ENCODE assay signal across 8 cellular contexts in the genomic region with DNA sequence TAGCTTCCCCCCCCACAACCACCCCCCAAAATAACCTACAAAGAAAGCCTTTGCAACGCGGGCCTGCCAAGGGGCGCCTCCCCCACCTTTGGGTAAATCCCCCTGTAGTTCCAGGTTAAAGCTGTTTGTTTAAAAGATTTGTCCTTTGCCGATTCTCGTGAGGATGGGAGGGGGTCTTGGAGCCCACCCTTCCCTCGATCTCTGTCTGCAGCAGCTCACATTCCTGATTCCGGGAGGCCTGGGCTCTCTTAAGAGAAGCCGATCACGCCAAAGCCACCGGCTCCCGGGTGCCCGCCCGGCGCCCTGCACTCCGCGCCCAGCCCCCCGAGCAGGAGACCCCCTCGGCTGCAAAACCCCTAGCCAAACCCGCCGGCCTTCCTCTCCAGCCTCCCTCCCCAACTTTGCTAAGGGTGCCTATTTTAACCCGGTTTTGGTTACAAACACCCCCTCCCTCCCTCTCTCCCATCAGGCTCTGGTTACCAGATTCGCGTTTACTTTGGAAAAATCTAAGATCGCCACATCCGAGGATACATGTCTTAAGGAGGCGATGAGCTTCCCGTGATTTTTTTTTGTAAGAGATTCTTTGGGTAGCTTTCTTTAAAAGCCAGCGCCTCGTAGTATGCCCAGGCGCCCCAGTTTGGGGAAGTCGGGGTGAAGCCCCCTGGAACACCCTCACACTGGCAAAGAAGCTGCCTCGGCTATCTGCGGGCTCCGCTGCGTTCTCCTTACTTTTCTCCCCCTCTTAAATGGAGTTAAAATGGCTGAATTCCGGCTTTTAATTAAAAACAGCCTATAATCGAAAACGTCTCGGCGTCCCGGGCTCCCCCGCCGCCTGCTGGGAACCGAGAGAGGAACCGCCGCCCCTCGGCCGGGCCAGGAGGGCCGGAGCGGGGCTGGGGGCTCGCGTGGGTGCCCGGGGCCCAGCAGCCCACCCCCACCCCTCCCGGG. TPM values are rescaled to one million over a fixed set of nuclear protein-coding genes. Genes with fewer than 3 reads are reported as not detected.
A peak's percentile ranks its signal among the peaks of the same experiment; 100 is the strongest.
DNase-seq lines count a peak whose midpoint lies in the region; ATAC-seq lines count a peak whose summit lies in the region.

No MANE protein-coding gene starts in this region.

- H3K9me3 Mint-ChIP-seq in activated T-cell treated with anti-CD3 and anti-CD28 coated beads, Interleukin-2, amount 50 U/mL, for 24 hours, result no peaks in the 10 kb centered on the region

- H3K27ac Mint-ChIP-seq in activated T-cell treated with anti-CD3 and anti-CD28 coated beads, Interleukin-2, amount 50 U/mL, for 24 hours, result no peak overlapping the region

- H3K27me3 Mint-ChIP-seq in activated T-cell treated with anti-CD3 and anti-CD28 coated beads, Interleukin-2, amount 50 U/mL, for 24 hours, result peaks cover 82% of the 10 kb centered on the region

- peak overlapping the region; percentile 65 for H3K4me3 Mint-ChIP-seq in activated T-cell treated with anti-CD3 and anti-CD28 coated beads, Interleukin-2, amount 50 U/mL, for 24 hours

- peak; percentile 41 for DNase-seq in CD1c-positive myeloid dendritic cell (ENCODE audit: extremely low spot score)
- DNase-seq in HT-29 (ENCODE audit: low spot score), result peak; percentile 48
- DNase-seq in activated T-cell treated with anti-CD3 and anti-CD28 coated beads, Interleukin-2, amount 50 U/mL, for 24 hours, result peak; percentile 39
- peak; percentile 29 for DNase-seq in glomerular visceral epithelial cell (ENCODE audit: extremely low spot score)
- DNase-seq in pons (ENCODE audit: low spot score), result peak; percentile 32
- no peak for DNase-seq in NCI-H524 treated with DMSO at 0.1 percent for 48 hours (lab: John Stamatoyannopoulos, UW)

- peaks cover 47% of the 10 kb centered on the region for H3K4me1 Mint-ChIP-seq in activated T-cell treated with anti-CD3 and anti-CD28 coated beads, Interleukin-2, amount 50 U/mL, for 24 hours (ENCODE audit: low read depth)

- H3K36me3 Mint-ChIP-seq in activated T-cell treated with anti-CD3 and anti-CD28 coated beads, Interleukin-2, amount 50 U/mL, for 24 hours (ENCODE audit: low read depth), result no peaks in the 10 kb centered on the region

- ATAC-seq in GM18870 (IDR thresholded peaks at IDR 0.05; ENCODE audit: unreplicated experiment) (no peak), GM19035 (IDR thresholded peaks at IDR 0.05; ENCODE audit: unreplicated experiment) (no peak)

RNA-seq across cellular contexts. Expression of a gene that starts 1.0 kb away (rescaled TPM):
- 93.2 and 121 TPM in 2 replicates for total RNA-seq in HT-29 (2014; rRNA removed; shearing (Covaris generic))
